9 cellular contexts compared by ENCODE assay signal in genomic region chr22:37601540-37602442, GRCh38. TPM values are rescaled to one million over a fixed set of nuclear protein-coding genes. Genes with fewer than 3 reads are reported as not detected.
A peak's percentile ranks its signal among the peaks of the same experiment; 100 is the strongest.
DNase-seq lines count a peak whose midpoint lies in the region; ATAC-seq and TF ChIP-seq lines count a peak whose summit lies in the region.
"Had no signal": no experiment of that assay in that cellular context is flagged by ENCODE, and none has a peak within 500 bp of the region (broad histone marks: within the 10 kb centered on the region; RNA-seq: fewer than 3 reads in every experiment).

No MANE protein-coding gene starts in this region.

- no peaks in the 10 kb centered on the region for H3K36me3 Mint-ChIP-seq in GM23338 (ENCODE audit: low read depth)

- peak overlapping the region; percentile 41; the same call in 1 of the 2 replicates for H3K27ac ChIP-seq in GM23338 (ENCODE audit: low read depth)
- no peak overlapping the region for H3K27ac ChIP-seq in neuronal stem cell (replicated peaks; ENCODE audit: low read length)

- ATAC-seq in GM23338 (peak; percentile 98), GM21528 (IDR thresholded peaks at IDR 0.05; ENCODE audit: low FRiP score, unreplicated experiment) (no peak), GM19023 (IDR thresholded peaks at IDR 0.05; ENCODE audit: unreplicated experiment) (no peak)

- no peak overlapping the region for H3K18ac ChIP-seq in neuronal stem cell (ENCODE audit: low read length)

- no peak overlapping the region for H3K23ac ChIP-seq in neuronal stem cell (ENCODE audit: low read depth, low read length, poor library complexity)

- no peak overlapping the region for H3K14ac ChIP-seq in neuronal stem cell (ENCODE audit: low read length)

- no peak overlapping the region for H2BK120ac ChIP-seq in neuronal stem cell (ENCODE audit: low read depth, low read length)

- H3K9me2 ChIP-seq in GM23338 (ENCODE audit: insufficient read depth), result no peaks in the 10 kb centered on the region

- DNase-seq in GM23338 (ENCODE audit: low spot score) (peak; percentile 97), NCI-H226 (peak; percentile 76), cardiac fibroblast (ENCODE audit: low read depth in 2 of 2) (peak; percentile 35 to 75), neuronal stem cell (ENCODE audit: low spot score) (peak; percentile 50), germinal center (ENCODE audit: low spot score) (no peak), T1000 (lab: John Stamatoyannopoulos, UW) (no peak)

- no peaks in the 10 kb centered on the region for H3K9me3 ChIP-seq in neuronal stem cell (replicated peaks in 1 of 2; ENCODE audit: control insufficient read depth in 2 of 2, insufficient read depth in 1 of 2, low read depth in 1 of 2, low read length in 2 of 2)

- no peak overlapping the region for H2AK5ac ChIP-seq in neuronal stem cell (ENCODE audit: low read depth, low read length)

- H3K4me1 ChIP-seq in GM23338 (ENCODE audit: insufficient read depth) (peaks cover 3% of the 10 kb centered on the region; the same call in 1 of the 2 replicates), neuronal stem cell (ENCODE audit: control insufficient read depth in 2 of 2, insufficient read depth in 1 of 2, low read depth in 1 of 2, low read length in 2 of 2) (peaks cover 3 to 4% of the 10 kb centered on the region in 2 donors)

- H4K8ac ChIP-seq in neuronal stem cell (ENCODE audit: low read depth, low read length), result no peak overlapping the region

- no peak overlapping the region for H2BK5ac ChIP-seq in neuronal stem cell (ENCODE audit: low read length)

- no peak overlapping the region for H3K4ac ChIP-seq in neuronal stem cell (ENCODE audit: low read length)

- H4K20me1 ChIP-seq in GM23338 (replicated peaks; ENCODE audit: insufficient read depth), result no peaks in the 10 kb centered on the region

- H3K4me3 Mint-ChIP-seq in GM23338, result peak overlapping the region; percentile 57
- H3K4me3 Mint-ChIP-seq: stimulated activated naive CD8-positive, alpha-beta T cell treated with anti-CD3 and anti-CD28 coated beads, Interleukin-15, Interleukin-2, amounts not matched to agents 100 ng/mL and 50 ng/mL, for 24 hours had no signal

- TF ChIP-seq CTCF in GM23338 (conservative IDR thresholded peaks at IDR 0.05; ENCODE audit: low read depth in 2 of 2), result no peak
- TF ChIP-seq CTCF in cardiac fibroblast (IDR thresholded peaks at IDR 0.05; ENCODE audit: low read depth, low read length), result no peak

- H3K27me3 Mint-ChIP-seq in GM23338 (ENCODE audit: insufficient read depth, low read depth, poor library complexity), result peaks cover 8% of the 10 kb centered on the region

- H3K27me3 ChIP-seq in GM23338 (ENCODE audit: insufficient read depth) (no peaks in the 10 kb centered on the region), neuronal stem cell (ENCODE audit: control insufficient read depth in 3 of 3, insufficient read depth in 3 of 3, low read depth in 1 of 3, low read length in 3 of 3) (peaks cover 0 to 7% (median 0%) of the 10 kb centered on the region in 3 experiments)

- H2AFZ ChIP-seq in GM23338 (no peak overlapping the region), neuronal stem cell (ENCODE audit: low read length) (peak overlapping the region; percentile 82)

- H3K79me1 ChIP-seq in neuronal stem cell (ENCODE audit: low read depth, low read length), result no peaks in the 10 kb centered on the region

- no peak overlapping the region for H3K9ac ChIP-seq in neuronal stem cell (ENCODE audit: low read depth, low read length, poor library complexity)

- no peaks in the 10 kb centered on the region for H3K36me3 ChIP-seq in GM23338 (ENCODE audit: insufficient read depth)
- H3K36me3 ChIP-seq in neuronal stem cell (replicated peaks in 1 of 2; ENCODE audit: control insufficient read depth in 2 of 2, insufficient read depth in 2 of 2, low read length in 2 of 2), result no peaks in the 10 kb centered on the region

- H3K27ac Mint-ChIP-seq in GM23338, result peak overlapping the region; percentile 93
- H3K27ac Mint-ChIP-seq: stimulated activated naive CD8-positive, alpha-beta T cell treated with anti-CD3 and anti-CD28 coated beads, Interleukin-15, Interleukin-2, amounts not matched to agents 100 ng/mL and 50 ng/mL, for 24 hours had no signal

- H2BK12ac ChIP-seq in neuronal stem cell (ENCODE audit: low read length), result no peak overlapping the region

- H2BK15ac ChIP-seq in neuronal stem cell (ENCODE audit: low read length), result peak overlapping the region; percentile 73

- no peak overlapping the region for H4K91ac ChIP-seq in neuronal stem cell (ENCODE audit: low read depth, low read length, poor library complexity)

- H3K4me2 ChIP-seq in GM23338 (peak overlapping the region; percentile 47), neuronal stem cell (ENCODE audit: insufficient read depth, low read length, poor library complexity, severe bottlenecking) (peak overlapping the region; percentile 51)

- peaks cover 2% of the 10 kb centered on the region; the same call in 1 of the 2 replicates for H3F3A ChIP-seq in GM23338 (replicated peaks; ENCODE audit: low read depth)

- no peaks in the 10 kb centered on the region for H3K79me2 ChIP-seq in GM23338 (replicated peaks; ENCODE audit: insufficient read depth)

- peaks cover 11% of the 10 kb centered on the region for H3K4me1 Mint-ChIP-seq in GM23338

- H3K4me3 ChIP-seq in GM23338 (0 out of 2 replicates have a peak overlapping the region, but pooled peaks have one; percentile 4), cardiac fibroblast (replicated peaks in 1 of 2; ENCODE audit: low read depth in 2 of 2, low read length in 2 of 2) (no peak overlapping the region), neuronal stem cell (ENCODE audit: low read length in 2 of 2) (no peak overlapping the region)

- WGBS in neuronal stem cell (ENCODE audit: extremely low coverage in 2 of 2, insufficient read length in 2 of 2, insufficient replicate concordance in 1 of 2), 2 donors, result no CpG with 5 or more reads among the region's 14 CpGs

- H3K9me3 Mint-ChIP-seq in GM23338, result no peaks in the 10 kb centered on the region
- H3K9me3 Mint-ChIP-seq: stimulated activated naive CD8-positive, alpha-beta T cell treated with anti-CD3 and anti-CD28 coated beads, Interleukin-15, Interleukin-2, amounts not matched to agents 100 ng/mL and 50 ng/mL, for 24 hours had no signal

TF ChIP-seq in GM23338, 12 proteins besides CTCF, POLR2A, EP300 and RAD21 (continues in another document):
- TF ChIP-seq ZNF114 (CRISPR knock-in tag; IDR thresholded peaks at IDR 0.05) (no peak), POLR2AphosphoS5 (IDR thresholded peaks at IDR 0.05; ENCODE audit: low read depth) (peak; percentile 74), CREB1 (CRISPR knock-in tag; IDR thresholded peaks at IDR 0.05; ENCODE audit: low read depth) (peak; percentile 55)

RNA-seq across cellular contexts. Expression of gene GGA1, which starts 6.8 kb away (rescaled TPM):
- total RNA-seq in GM23338 (2014; rRNA removed; shearing (Covaris generic)), result 53.7 and 57.1 TPM in 2 replicates
- 33.1 and 36.9 TPM in 2 replicates for polyA plus RNA-seq in GM23338 (2016; fragmentation: Nextera tagmentation; extraction: Ambion mirVana)
- 32.1 TPM for polyA plus RNA-seq in neuronal stem cell (2013, experiment 1 of 2)
- polyA plus RNA-seq in neuronal stem cell (2013, experiment 2 of 2), result 31.4 TPM

RNA-seq across cellular contexts. Expression of gene LGALS2, which starts 21.9 kb away (rescaled TPM):
- total RNA-seq in GM23338 (2014; rRNA removed; shearing (Covaris generic)), result not detected in 2 replicates
- not detected in 2 replicates for polyA plus RNA-seq in GM23338 (2016; fragmentation: Nextera tagmentation; extraction: Ambion mirVana)
- polyA plus RNA-seq in neuronal stem cell (2013, experiment 1 of 2), result not detected
- not detected for polyA plus RNA-seq in neuronal stem cell (2013, experiment 2 of 2)

RNA-seq across cellular contexts. Expression of gene SH3BP1, which starts 37.7 kb away (rescaled TPM):
- 46.7 and 50.4 TPM in 2 replicates for total RNA-seq in GM23338 (2014; rRNA removed; shearing (Covaris generic))
- 9.5 and 10.9 TPM in 2 replicates for polyA plus RNA-seq in GM23338 (2016; fragmentation: Nextera tagmentation; extraction: Ambion mirVana)
- 14.6 TPM for polyA plus RNA-seq in neuronal stem cell (2013, experiment 1 of 2)
- polyA plus RNA-seq in neuronal stem cell (2013, experiment 2 of 2), result 14.3 TPM

RNA-seq across cellular contexts. Expression of gene CDC42EP1, which starts 41.5 kb away (rescaled TPM):
- 8.5 and 10.2 TPM in 2 replicates for total RNA-seq in GM23338 (2014; rRNA removed; shearing (Covaris generic))
- 7.7 and 8.4 TPM in 2 replicates for polyA plus RNA-seq in GM23338 (2016; fragmentation: Nextera tagmentation; extraction: Ambion mirVana)
- 16.9 TPM for polyA plus RNA-seq in neuronal stem cell (2013, experiment 1 of 2)
- polyA plus RNA-seq in neuronal stem cell (2013, experiment 2 of 2), result 16.2 TPM

RNA-seq across cellular contexts. Expression of gene PDXP, which starts 56.7 kb away (rescaled TPM):
- 44.2 and 55.6 TPM in 2 replicates for total RNA-seq in GM23338 (2014; rRNA removed; shearing (Covaris generic))
- 15.0 and 18.5 TPM in 2 replicates for polyA plus RNA-seq in GM23338 (2016; fragmentation: Nextera tagmentation; extraction: Ambion mirVana)
- polyA plus RNA-seq in neuronal stem cell (2013, experiment 1 of 2), result 46.4 TPM
- 44.0 TPM for polyA plus RNA-seq in neuronal stem cell (2013, experiment 2 of 2)

Comparison
In these comparisons a context has a peak if more than half of its experiments do, and no peak if none do; other contexts are left out.
1. DNase-seq: peak in GM23338 (single experiment), NCI-H226 (single experiment), cardiac fibroblast (2 of 2) and neuronal stem cell (single experiment); none in germinal center (single experiment) and T1000 (single experiment).